Comparison of ENCODE assay signal across 15 cellular contexts in genomic region chr1:40664167-40664537, GRCh38. TPM values are rescaled to one million over a fixed set of nuclear protein-coding genes. Genes with fewer than 3 reads are reported as not detected.
DNase-seq lines count a peak whose midpoint lies in the region; ATAC-seq and TF ChIP-seq lines count a peak whose summit lies in the region.
"Had no signal": no experiment of that assay in that cellular context is flagged by ENCODE, and none has a peak within 500 bp of the region (broad histone marks: within the 10 kb centered on the region; RNA-seq: fewer than 3 reads in every experiment).

No MANE protein-coding gene starts in this region.

- no peaks in the 10 kb centered on the region for H3K9me2 ChIP-seq in neural cell (ENCODE audit: insufficient read depth, low read length)

- no peak for TF ChIP-seq CTCF in neural cell (IDR thresholded peaks at IDR 0.05; ENCODE audit: poor library complexity, severe bottlenecking)

- no peaks in the 10 kb centered on the region for H3K27me3 ChIP-seq in neural cell (ENCODE audit: insufficient read depth, low read depth, low read length)

- DNase-seq in T-helper 1 cell (no peak), NCI-H1105 (lab: John Stamatoyannopoulos, UW) (peak; percentile 75), middle frontal gyrus (ENCODE audit: extremely low spot score, low spot score) (no peak), NCI-H226 (no peak), left lobe of liver (ENCODE audit: low spot score) (no peak)
- no peak for DNase-seq in activated T-helper 2 cell treated with anti-CD3 and anti-CD28 coated beads, Interferon-gamma antibody, Interleukin-2, Interleukin-4, amounts not matched to agents 10 μg/mL and 5 μg/mL and 100 μg/mL, durations not matched to agents 14 hours and 24 hours and 36 hours (ENCODE audit: low spot score)
- DNase-seq: activated CD8-positive, alpha-beta memory T cell treated with anti-CD3 and anti-CD28 coated beads, Interleukin-2, amount 50 U/mL, for 48 hours; cerebellar nuclear complex; kidney; NCI-H510A treated with DMSO at 0.1 percent for 48 hours; occipital lobe; stimulated activated CD4-positive, alpha-beta T cell treated with anti-CD3 and anti-CD28 coated beads, Interleukin-1b, Interleukin-23, amount 100 ng/mL, for 48 hours had no signal

- no peak overlapping the region for H3K4me2 ChIP-seq in neural cell (ENCODE audit: low read length)

- no peak overlapping the region for H3K27ac Mint-ChIP-seq in T-helper 1 cell treated with Interleukin-12 subunit alpha and Interleukin-12 subunit beta and Interleukin-4 antibody, amounts not matched to agents 30 μg/mL and 1 μg/mL, for 36 hours
- H3K27ac Mint-ChIP-seq in activated T-helper 2 cell treated with anti-CD3 and anti-CD28 coated beads, Interferon-gamma antibody, Interleukin-2, Interleukin-4, amounts not matched to agents 10 μg/mL and 5 μg/mL and 100 μg/mL, durations not matched to agents 14 hours and 24 hours and 36 hours, result no peak overlapping the region
- H3K27ac Mint-ChIP-seq: stimulated activated naive CD8-positive, alpha-beta T cell treated with anti-CD3 and anti-CD28 coated beads, Interleukin-15, Interleukin-2, amounts not matched to agents 100 ng/mL and 50 ng/mL, for 24 hours had no signal

- no peaks in the 10 kb centered on the region for H3K36me3 ChIP-seq in neural cell (ENCODE audit: insufficient read depth, low read length)

- no peak for TF ChIP-seq RAD21 in neural cell (conservative IDR thresholded peaks at IDR 0.05)

- intact Hi-C loops in activated T-helper 2 cell treated with anti-CD3 and anti-CD28 coated beads, Interferon-gamma antibody, Interleukin-2, Interleukin-4, amounts not matched to agents 10 μg/mL and 5 μg/mL and 100 μg/mL, durations not matched to agents 14 hours and 24 hours and 36 hours (cut with micrococcal nuclease), result no loop called here

- H2AFZ ChIP-seq in neural cell (ENCODE audit: low read depth, low read length), result no peak overlapping the region

- H3K36me3 Mint-ChIP-seq in T-helper 1 cell treated with Interleukin-12 subunit alpha and Interleukin-12 subunit beta and Interleukin-4 antibody, amounts not matched to agents 30 μg/mL and 1 μg/mL, for 36 hours (ENCODE audit: low read depth), result no peaks in the 10 kb centered on the region
- no peaks in the 10 kb centered on the region for H3K36me3 Mint-ChIP-seq in activated T-helper 2 cell treated with anti-CD3 and anti-CD28 coated beads, Interferon-gamma antibody, Interleukin-2, Interleukin-4, amounts not matched to agents 10 μg/mL and 5 μg/mL and 100 μg/mL, durations not matched to agents 14 hours and 24 hours and 36 hours (ENCODE audit: low read depth)

- peak overlapping the region; percentile 45 for H3K4me3 Mint-ChIP-seq in T-helper 1 cell treated with Interleukin-12 subunit alpha and Interleukin-12 subunit beta and Interleukin-4 antibody, amounts not matched to agents 30 μg/mL and 1 μg/mL, for 36 hours
- peak overlapping the region; percentile 78 for H3K4me3 Mint-ChIP-seq in activated T-helper 2 cell treated with anti-CD3 and anti-CD28 coated beads, Interferon-gamma antibody, Interleukin-2, Interleukin-4, amounts not matched to agents 10 μg/mL and 5 μg/mL and 100 μg/mL, durations not matched to agents 14 hours and 24 hours and 36 hours (ENCODE audit: low read depth)

- H3K79me2 ChIP-seq in neural cell (replicated peaks; ENCODE audit: insufficient read depth, low read length), result no peaks in the 10 kb centered on the region

- peak overlapping the region; percentile 71 for H3K4me3 ChIP-seq in neural cell (ENCODE audit: low read length)

- H3K27me3 Mint-ChIP-seq in T-helper 1 cell treated with Interleukin-12 subunit alpha and Interleukin-12 subunit beta and Interleukin-4 antibody, amounts not matched to agents 30 μg/mL and 1 μg/mL, for 36 hours (ENCODE audit: low read depth), result no peaks in the 10 kb centered on the region
- H3K27me3 Mint-ChIP-seq in activated T-helper 2 cell treated with anti-CD3 and anti-CD28 coated beads, Interferon-gamma antibody, Interleukin-2, Interleukin-4, amounts not matched to agents 10 μg/mL and 5 μg/mL and 100 μg/mL, durations not matched to agents 14 hours and 24 hours and 36 hours (ENCODE audit: low read depth), result no peaks in the 10 kb centered on the region

- no peaks in the 10 kb centered on the region for H3K9me3 Mint-ChIP-seq in T-helper 1 cell treated with Interleukin-12 subunit alpha and Interleukin-12 subunit beta and Interleukin-4 antibody, amounts not matched to agents 30 μg/mL and 1 μg/mL, for 36 hours
- no peaks in the 10 kb centered on the region for H3K9me3 Mint-ChIP-seq in activated T-helper 2 cell treated with anti-CD3 and anti-CD28 coated beads, Interferon-gamma antibody, Interleukin-2, Interleukin-4, amounts not matched to agents 10 μg/mL and 5 μg/mL and 100 μg/mL, durations not matched to agents 14 hours and 24 hours and 36 hours
- H3K9me3 Mint-ChIP-seq: stimulated activated naive CD8-positive, alpha-beta T cell treated with anti-CD3 and anti-CD28 coated beads, Interleukin-15, Interleukin-2, amounts not matched to agents 100 ng/mL and 50 ng/mL, for 24 hours had no signal

- no peak overlapping the region for H3K27ac ChIP-seq in neural cell (ENCODE audit: low read length)

- H3K9me3 ChIP-seq in neural cell (ENCODE audit: low read length), result no peaks in the 10 kb centered on the region

- H3F3A ChIP-seq in neural cell (ENCODE audit: insufficient read depth, low read length, poor library complexity, severe bottlenecking), result no peaks in the 10 kb centered on the region

- no peak overlapping the region for H3K9ac ChIP-seq in neural cell (ENCODE audit: low read length)

- TF ChIP-seq EP300 in neural cell (conservative IDR thresholded peaks at IDR 0.05; ENCODE audit: poor library complexity, severe bottlenecking), result no peak

- no peaks in the 10 kb centered on the region for H4K20me1 ChIP-seq in neural cell (ENCODE audit: insufficient read depth)

- H3K4me1 Mint-ChIP-seq in T-helper 1 cell treated with Interleukin-12 subunit alpha and Interleukin-12 subunit beta and Interleukin-4 antibody, amounts not matched to agents 30 μg/mL and 1 μg/mL, for 36 hours (ENCODE audit: low read depth), result peaks cover 21% of the 10 kb centered on the region
- peaks cover 20% of the 10 kb centered on the region for H3K4me1 Mint-ChIP-seq in activated T-helper 2 cell treated with anti-CD3 and anti-CD28 coated beads, Interferon-gamma antibody, Interleukin-2, Interleukin-4, amounts not matched to agents 10 μg/mL and 5 μg/mL and 100 μg/mL, durations not matched to agents 14 hours and 24 hours and 36 hours (ENCODE audit: low read depth)

- no peak for ATAC-seq in left lobe of liver

TF ChIP-seq in neural cell, 6 proteins besides CTCF, POLR2A, EP300 and RAD21:
- TF ChIP-seq MXI1 (conservative IDR thresholded peaks at IDR 0.05; ENCODE audit: poor library complexity, severe bottlenecking) (no peak), SMC3 (conservative IDR thresholded peaks at IDR 0.05; ENCODE audit: poor library complexity) (no peak), EZH2 (IDR thresholded peaks at IDR 0.05; ENCODE audit: borderline replicate concordance, insufficient read depth, low read length, poor library complexity, severe bottlenecking) (no peak), REST (IDR thresholded peaks at IDR 0.05; ENCODE audit: borderline replicate concordance) (no peak), POLR2AphosphoS5 (IDR thresholded peaks at IDR 0.05) (no peak), TAF1 (IDR thresholded peaks at IDR 0.05; ENCODE audit: low read depth) (no peak)
TF ChIP-seq in neural cell: peak in this region for 0.

RNA-seq across cellular contexts. Expression of gene RIMS3, which starts 1.3 kb away (rescaled TPM):
- total RNA-seq in activated T-helper 2 cell treated with anti-CD3 and anti-CD28 coated beads, Interferon-gamma antibody, Interleukin-2, Interleukin-4, amounts not matched to agents 10 μg/mL and 5 μg/mL and 100 μg/mL, durations not matched to agents 14 hours and 24 hours and 36 hours, result 2.5 and 2.9 TPM in 2 replicates
- polyA plus RNA-seq in neural cell, result 31.6 and 36.9 TPM in 2 replicates
- 52.1 and 54.1 TPM in 2 replicates for polyA minus RNA-seq in neural cell
- total RNA-seq in left lobe of liver, result 1.0 TPM

RNA-seq across cellular contexts. Expression of gene NFYC, which starts 27.4 kb away (rescaled TPM):
- 66.0 and 68.4 TPM in 2 replicates for total RNA-seq in activated T-helper 2 cell treated with anti-CD3 and anti-CD28 coated beads, Interferon-gamma antibody, Interleukin-2, Interleukin-4, amounts not matched to agents 10 μg/mL and 5 μg/mL and 100 μg/mL, durations not matched to agents 14 hours and 24 hours and 36 hours
- 66.0 and 78.8 TPM in 2 replicates for polyA plus RNA-seq in neural cell
- 67.4 and 71.7 TPM in 2 replicates for polyA minus RNA-seq in neural cell
- total RNA-seq in left lobe of liver, result 26.8 TPM
